ENCODE assay signal across 10 cellular contexts in the genomic region with DNA sequence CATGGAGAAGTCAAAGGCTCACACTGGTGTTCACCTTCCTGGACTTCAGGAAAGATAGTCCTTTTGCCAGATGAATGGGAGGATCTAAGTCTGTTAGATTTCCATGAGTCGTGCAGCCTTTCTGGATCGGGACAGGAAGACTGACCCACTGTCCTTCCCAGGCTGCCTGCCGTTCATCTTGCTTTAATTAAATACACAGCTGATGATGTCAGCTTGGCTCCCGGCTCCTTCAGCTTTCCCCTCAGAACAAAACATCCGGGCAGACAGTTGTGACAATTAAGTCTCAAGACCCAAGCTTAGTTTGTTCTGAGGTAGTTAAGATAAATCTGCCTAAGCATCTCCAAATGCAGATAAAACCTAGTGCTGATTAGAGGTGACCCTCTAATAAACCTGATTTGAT. TPM values are rescaled to one million over a fixed set of nuclear protein-coding genes. Genes with fewer than 3 reads are reported as not detected.
DNase-seq lines count a peak whose midpoint lies in the region; ATAC-seq and TF ChIP-seq lines count a peak whose summit lies in the region.
"Had no signal": no experiment of that assay in that cellular context is flagged by ENCODE, and none has a peak within 500 bp of the region (broad histone marks: within the 10 kb centered on the region; RNA-seq: fewer than 3 reads in every experiment).

No MANE protein-coding gene starts in this region.

- no peaks in the 10 kb centered on the region for H3K9me3 ChIP-seq in psoas muscle

- H3K27ac ChIP-seq in psoas muscle = peak overlapping the region; percentile 40

- H3K4me3 Mint-ChIP-seq in glutamatergic neuron (ENCODE audit: unreplicated experiment) (peak overlapping the region; percentile 36), HFFc6 (no peak overlapping the region)
- H3K4me3 Mint-ChIP-seq: immature natural killer cell; stimulated activated effector memory CD8-positive, alpha-beta T cell treated with anti-CD3 and anti-CD28 coated beads, Interleukin-12 subunit alpha, Interleukin-12 subunit beta, amount 100 ng/mL, for 72 hours had no signal

- H3K9me3 Mint-ChIP-seq in glutamatergic neuron (ENCODE audit: unreplicated experiment) (peaks cover 5% of the 10 kb centered on the region), HFFc6 (peaks cover 36% of the 10 kb centered on the region)
- H3K9me3 Mint-ChIP-seq: immature natural killer cell; stimulated activated effector memory CD8-positive, alpha-beta T cell treated with anti-CD3 and anti-CD28 coated beads, Interleukin-12 subunit alpha, Interleukin-12 subunit beta, amount 100 ng/mL, for 72 hours had no signal

- H3K27me3 Mint-ChIP-seq in glutamatergic neuron (ENCODE audit: unreplicated experiment) (peaks cover 4% of the 10 kb centered on the region), HFFc6 (ENCODE audit: insufficient read depth) (peaks cover 3% of the 10 kb centered on the region; the same call in 1 of the 2 replicates)

- no peaks in the 10 kb centered on the region for H3K27me3 ChIP-seq in psoas muscle (ENCODE audit: insufficient read depth in 3 of 3, low read length in 2 of 3)

- no peaks in the 10 kb centered on the region for H3K36me3 ChIP-seq in psoas muscle (ENCODE audit: insufficient read depth in 1 of 2, low read depth in 1 of 2)

- intact Hi-C loops in psoas muscle (cut with DNase I) = no loop called here

- no peak overlapping the region for H3K4me3 ChIP-seq in psoas muscle

- ATAC-seq in psoas muscle = peak in 2 of 4 donors; percentile 36 to 64
- ATAC-seq: stimulated activated effector memory CD8-positive, alpha-beta T cell treated with anti-CD3 and anti-CD28 coated beads, Interleukin-12 subunit alpha, Interleukin-12 subunit beta, amount 100 ng/mL, for 72 hours had no signal

- DNase-seq in GM04503 (ENCODE audit: low read depth) (peak; percentile 37), SK-N-DZ (ENCODE audit: low spot score) (peak; percentile 30), glutamatergic neuron (no peak), psoas muscle (peak; percentile 37 to 68), T-helper 9 cell (no peak), HFFc6 (no peak), NCI-H526 (lab: John Stamatoyannopoulos, UW) (no peak)
- no peak for DNase-seq in activated CD4-positive, alpha-beta T cell treated with anti-CD3 and anti-CD28 coated beads for 4 hours
- DNase-seq: immature natural killer cell had no signal

- H3K4me1 ChIP-seq in psoas muscle = peaks cover 21% of the 10 kb centered on the region

- peaks cover 63% of the 10 kb centered on the region for H3K4me1 Mint-ChIP-seq in glutamatergic neuron (ENCODE audit: low read depth, unreplicated experiment)
- no peaks in the 10 kb centered on the region for H3K4me1 Mint-ChIP-seq in HFFc6 (ENCODE audit: low read depth)

- TF ChIP-seq CTCF in glutamatergic neuron (IDR thresholded peaks at IDR 0.05; ENCODE audit: partially characterized antibody, unreplicated experiment) = no peak
- no peak for TF ChIP-seq CTCF in psoas muscle (IDR thresholded peaks at IDR 0.05)
- TF ChIP-seq CTCF in HFFc6 (IDR thresholded peaks at IDR 0.05) = no peak

- WGBS in psoas muscle, 3 donors = 13 to 34% (median 19%) methylated on average over 5 of the region's 5 CpGs

- H3K36me3 Mint-ChIP-seq in glutamatergic neuron (ENCODE audit: unreplicated experiment) (no peaks in the 10 kb centered on the region), HFFc6 (ENCODE audit: low read depth) (peaks cover 6% of the 10 kb centered on the region)
- H3K36me3 Mint-ChIP-seq: immature natural killer cell; stimulated activated effector memory CD8-positive, alpha-beta T cell treated with anti-CD3 and anti-CD28 coated beads, Interleukin-12 subunit alpha, Interleukin-12 subunit beta, amount 100 ng/mL, for 72 hours had no signal

- H3K27ac Mint-ChIP-seq in glutamatergic neuron (ENCODE audit: unreplicated experiment) (peak overlapping the region; percentile 54), HFFc6 (no peak overlapping the region)
- H3K27ac Mint-ChIP-seq: immature natural killer cell; stimulated activated effector memory CD8-positive, alpha-beta T cell treated with anti-CD3 and anti-CD28 coated beads, Interleukin-12 subunit alpha, Interleukin-12 subunit beta, amount 100 ng/mL, for 72 hours had no signal

RNA-seq across cellular contexts. Expression of a gene that starts 58.6 kb away (rescaled TPM):
- polyA plus RNA-seq in SK-N-DZ (2014; cell fraction: cytosol; rRNA removed) = 18.5 and 24.5 TPM in 2 replicates
- polyA plus RNA-seq in SK-N-DZ (2014; cell fraction: nucleus; rRNA removed) = 35.4 and 79.3 TPM in 2 replicates
- total RNA-seq in glutamatergic neuron (ENCODE audit: unreplicated experiment) = 300 TPM
- total RNA-seq in psoas muscle = 10 to 100 TPM; 14.3 to 33.5 (median 22.1) TPM
- 10 to 100 TPM in 1 of 3 donors, 1 to 10 TPM in 2; 5.0 to 12.2 (median 6.0) TPM for polyA plus RNA-seq in psoas muscle
- total RNA-seq in HFFc6 (2021; fragmentation: NEBNext Ultra II Directional; extraction: Animal tissue kit (Norgen Biotek cat#: 25700)) = under 1 TPM in 4 of 6 experiments, not detected in 2; 0.02 to 0.19 (median 0.16) TPM

Comparison
In these comparisons a context has a peak if more than half of its experiments do, and no peak if none do; other contexts are left out.
1. DNase-seq: peak in GM04503 (single experiment), SK-N-DZ (single experiment) and psoas muscle (2 of 2); none in glutamatergic neuron (single experiment), activated CD4-positive, alpha-beta T cell treated with anti-CD3 and anti-CD28 coated beads for 4 hours (0 of 2), T-helper 9 cell (single experiment), HFFc6 (single experiment) and NCI-H526 (0 of 2).
2. RNA of a gene that starts 58.6 kb away (total RNA-seq): 300 TPM in glutamatergic neuron (single experiment) and 14.3 to 33.5 TPM in psoas muscle; 0.02 to 0.19 TPM in HFFc6; every median in the first group is over 10 times any median in the second.